ENCODE assay signal across 21 cellular contexts in genomic region chr20:46139243-46139889, GRCh38. TPM values are rescaled to one million over a fixed set of nuclear protein-coding genes. Genes with fewer than 3 reads are reported as not detected.
DNase-seq lines count a peak whose midpoint lies in the region; TF ChIP-seq lines count a peak whose summit lies in the region.
"Had no signal": no experiment of that assay in that cellular context is flagged by ENCODE, and none has a peak within 500 bp of the region (broad histone marks: within the 10 kb centered on the region; RNA-seq: fewer than 3 reads in every experiment).

No MANE protein-coding gene starts in this region.

- no peak overlapping the region for H3K56ac ChIP-seq in mesendoderm (ENCODE audit: low read length)

- CTCF ChIA-PET in HEK293 (lab: Yijun Ruan, JAX): interaction anchor here (0.6 to 0.7 kb wide), 2 partner anchors 23 to 160 kb away, joined by 3 to 6 read pairs; no protein-coding TSS in a partner anchor

- no peak overlapping the region for H4K8ac ChIP-seq in mesendoderm (ENCODE audit: low read depth, low read length)

- no peaks in the 10 kb centered on the region for H3K4me1 ChIP-seq in HEK293 (ENCODE audit: control insufficient read depth, insufficient read depth, low read length)
- peaks cover 0 to 5% of the 10 kb centered on the region in 2 donors for H3K4me1 ChIP-seq in adrenal gland (replicated peaks in 1 of 2)
- peaks cover 2% of the 10 kb centered on the region for H3K4me1 ChIP-seq in mesendoderm (ENCODE audit: control insufficient read depth, low read depth, low read length)
- H3K4me1 ChIP-seq in osteoblast (ENCODE audit: insufficient read depth, low read length): no peaks in the 10 kb centered on the region
- H3K4me1 ChIP-seq: esophagus muscularis mucosa, pancreas had no signal

- H3K9me3 ChIP-seq in HEK293 (ENCODE audit: control insufficient read depth, insufficient read depth, low read depth, low read length) (no peaks in the 10 kb centered on the region), adrenal gland (replicated peaks in 1 of 3) (no peaks in the 10 kb centered on the region), osteoblast (ENCODE audit: low read depth, low read length) (no peaks in the 10 kb centered on the region)
- H3K9me3 ChIP-seq: esophagus muscularis mucosa, pancreas had no signal

- H3K23ac ChIP-seq in mesendoderm (ENCODE audit: low read length): peak overlapping the region; percentile 72

- H3K4me3 Mint-ChIP-seq in activated CD4-positive, alpha-beta T cell treated with anti-CD3 and anti-CD28 coated beads, Interleukin-2, amount 10 ng/mL, durations not matched to agents 24 days and 14 days: no peak overlapping the region
- H3K4me3 Mint-ChIP-seq: activated CD8-positive, alpha-beta memory T cell treated with anti-CD3 and anti-CD28 coated beads, Interleukin-2, amount 10 ng/mL, durations not matched to agents 7 days and 5 days; activated T-helper 17 cell treated with anti-CD3 and anti-CD28 coated beads, Interleukin-2, amount 50 U/mL, for 72 hours; CD8-positive, alpha-beta memory T cell; IgD-negative memory B cell; T-helper 2 cell treated with Interferon-gamma antibody and Interleukin-4, amounts not matched to agents 5 μg/mL and 100 μg/mL, for 36 hours had no signal

- no peak for TF ChIP-seq POLR2A in adrenal gland (IDR thresholded peaks at IDR 0.05)

- no peak overlapping the region for H2BK120ac ChIP-seq in mesendoderm (ENCODE audit: low read depth, low read length)

- no peak overlapping the region for H2BK5ac ChIP-seq in mesendoderm (ENCODE audit: low read length)

- POLR2A ChIA-PET in HEK293 (lab: Yijun Ruan, JAX): no interaction called here

- no peak overlapping the region for H4K5ac ChIP-seq in mesendoderm (ENCODE audit: low read length)

- H3K9ac ChIP-seq in mesendoderm (ENCODE audit: low read length): no peak overlapping the region

- H3K4me3 ChIP-seq in HEK293 (ENCODE audit: low read depth, low read length): no peak overlapping the region
- no peak overlapping the region for H3K4me3 ChIP-seq in adrenal gland
- no peak overlapping the region for H3K4me3 ChIP-seq in mesendoderm (ENCODE audit: low read length)
- H3K4me3 ChIP-seq in osteoblast (ENCODE audit: insufficient read depth, low read length): no peak overlapping the region
- H3K4me3 ChIP-seq: esophagus muscularis mucosa, pancreas had no signal

- intact Hi-C loops in adrenal gland (cut with DNase I): no loop called here
- intact Hi-C loops in activated CD4-positive, alpha-beta T cell treated with anti-CD3 and anti-CD28 coated beads, Interleukin-2, amount 10 ng/mL, durations not matched to agents 24 days and 14 days (cut with micrococcal nuclease): no loop called here

- H3K9me3 Mint-ChIP-seq in activated CD4-positive, alpha-beta T cell treated with anti-CD3 and anti-CD28 coated beads, Interleukin-2, amount 10 ng/mL, durations not matched to agents 24 days and 14 days: no peaks in the 10 kb centered on the region
- H3K9me3 Mint-ChIP-seq: activated T-helper 17 cell treated with anti-CD3 and anti-CD28 coated beads, Interleukin-2, amount 50 U/mL, for 72 hours; CD8-positive, alpha-beta memory T cell; IgD-negative memory B cell; T-helper 2 cell treated with Interferon-gamma antibody and Interleukin-4, amounts not matched to agents 5 μg/mL and 100 μg/mL, for 36 hours had no signal

- H3K27ac ChIP-seq in HEK293 (ENCODE audit: extremely low read depth, low read depth, low read length): no peak overlapping the region
- H3K27ac ChIP-seq in adrenal gland: no peak overlapping the region
- no peak overlapping the region for H3K27ac ChIP-seq in mesendoderm (ENCODE audit: low read depth, low read length)
- H3K27ac ChIP-seq in osteoblast (ENCODE audit: low read depth, low read length): no peak overlapping the region
- H3K27ac ChIP-seq: esophagus muscularis mucosa, pancreas had no signal

- H3K79me2 ChIP-seq in mesendoderm (ENCODE audit: control insufficient read depth, insufficient read depth, low read length): no peaks in the 10 kb centered on the region
- H3K79me2 ChIP-seq in osteoblast (ENCODE audit: insufficient read depth, low read length): no peaks in the 10 kb centered on the region

- H3K18ac ChIP-seq in mesendoderm (ENCODE audit: low read length): no peak overlapping the region

- H3K36me3 ChIP-seq in HEK293 (ENCODE audit: control insufficient read depth in 2 of 2, insufficient read depth in 1 of 2, low read length in 2 of 2) (no peaks in the 10 kb centered on the region), adrenal gland (replicated peaks in 1 of 2) (no peaks in the 10 kb centered on the region), mesendoderm (ENCODE audit: control insufficient read depth, insufficient read depth, low read length) (no peaks in the 10 kb centered on the region), osteoblast (ENCODE audit: insufficient read depth, low read length) (no peaks in the 10 kb centered on the region)
- H3K36me3 ChIP-seq: esophagus muscularis mucosa, pancreas had no signal

- no peaks in the 10 kb centered on the region for H4K20me1 ChIP-seq in osteoblast (ENCODE audit: insufficient read depth, low read length)

- no peak overlapping the region for H3K4me2 ChIP-seq in mesendoderm (ENCODE audit: low read length)
- H3K4me2 ChIP-seq in osteoblast (ENCODE audit: insufficient read depth, low read length): no peak overlapping the region

- no peaks in the 10 kb centered on the region for H3K79me1 ChIP-seq in mesendoderm (ENCODE audit: low read length)

- H3K27ac Mint-ChIP-seq in activated CD4-positive, alpha-beta T cell treated with anti-CD3 and anti-CD28 coated beads, Interleukin-2, amount 10 ng/mL, durations not matched to agents 24 days and 14 days: no peak overlapping the region
- H3K27ac Mint-ChIP-seq: activated CD8-positive, alpha-beta memory T cell treated with anti-CD3 and anti-CD28 coated beads, Interleukin-2, amount 10 ng/mL, durations not matched to agents 7 days and 5 days; activated T-helper 17 cell treated with anti-CD3 and anti-CD28 coated beads, Interleukin-2, amount 50 U/mL, for 72 hours; CD8-positive, alpha-beta memory T cell; T-helper 2 cell treated with Interferon-gamma antibody and Interleukin-4, amounts not matched to agents 5 μg/mL and 100 μg/mL, for 36 hours had no signal

- DNase-seq in COR-L47 (lab: John Stamatoyannopoulos, UW): peak; percentile 71
- peak in 5 of 7 donors; percentile 37 to 61 (median 38) for DNase-seq in adrenal gland
- DNase-seq in mesendoderm: peak; percentile 41
- DNase-seq in NCI-H510A treated with DMSO at 0.1 percent for 48 hours (lab: John Stamatoyannopoulos, UW): no peak
- DNase-seq in osteoblast (ENCODE audit: insufficient read length, low spot score, missing footprints): no peak
- no peak for DNase-seq in T-helper 2 cell
- DNase-seq in activated CD4-positive, alpha-beta T cell treated with anti-CD3 and anti-CD28 coated beads, Interleukin-2, amount 10 ng/mL, durations not matched to agents 24 days and 14 days: no peak
- DNase-seq: activated CD4-positive, CD25-positive, alpha-beta regulatory T cell treated with anti-CD3 and anti-CD28 coated beads, Interleukin-2, amount 50 U/mL, for 72 hours; activated CD8-positive, alpha-beta memory T cell treated with anti-CD3 and anti-CD28 coated beads, Interleukin-2, amount 10 ng/mL, durations not matched to agents 7 days and 5 days; CD8-positive, alpha-beta memory T cell; MM.1S; SHP77 treated with DMSO at 0.1 percent for 48 hours; stimulated activated CD4-positive, alpha-beta T cell treated with anti-CD3 and anti-CD28 coated beads, Interleukin-2, amount 100 ng/mL, for 24 hours; stimulated activated naive CD8-positive, alpha-beta T cell treated with anti-CD3 and anti-CD28 coated beads, Interleukin-15, Interleukin-2, amounts not matched to agents 100 U/mL and 50 U/mL, for 24 hours; trophoblast cell had no signal

- H3K4me1 Mint-ChIP-seq in activated CD4-positive, alpha-beta T cell treated with anti-CD3 and anti-CD28 coated beads, Interleukin-2, amount 10 ng/mL, durations not matched to agents 24 days and 14 days: no peaks in the 10 kb centered on the region
- H3K4me1 Mint-ChIP-seq: activated CD8-positive, alpha-beta memory T cell treated with anti-CD3 and anti-CD28 coated beads, Interleukin-2, amount 10 ng/mL, durations not matched to agents 7 days and 5 days; activated T-helper 17 cell treated with anti-CD3 and anti-CD28 coated beads, Interleukin-2, amount 50 U/mL, for 72 hours; CD8-positive, alpha-beta memory T cell had no signal

- H3K4ac ChIP-seq in mesendoderm (ENCODE audit: low read depth, low read length): no peak overlapping the region

- H3K36me3 Mint-ChIP-seq in activated CD4-positive, alpha-beta T cell treated with anti-CD3 and anti-CD28 coated beads, Interleukin-2, amount 10 ng/mL, durations not matched to agents 24 days and 14 days (ENCODE audit: low read depth): no peaks in the 10 kb centered on the region
- H3K36me3 Mint-ChIP-seq: activated CD8-positive, alpha-beta memory T cell treated with anti-CD3 and anti-CD28 coated beads, Interleukin-2, amount 10 ng/mL, durations not matched to agents 7 days and 5 days; CD8-positive, alpha-beta memory T cell; IgD-negative memory B cell had no signal

- no peak overlapping the region for H2AK5ac ChIP-seq in mesendoderm (ENCODE audit: low read length)

- H3K27me3 ChIP-seq in adrenal gland (no peaks in the 10 kb centered on the region), mesendoderm (ENCODE audit: insufficient read depth, low read length, poor library complexity) (no peaks in the 10 kb centered on the region), osteoblast (ENCODE audit: insufficient read depth, low read length) (peaks cover 38% of the 10 kb centered on the region)
- H3K27me3 ChIP-seq: pancreas had no signal

- no peak overlapping the region for H2AFZ ChIP-seq in osteoblast (ENCODE audit: low read length)

- WGBS in adrenal gland, 4 donors: 23 to 56% (median 30%) methylated on average over 7 to 8 of the region's 8 CpGs
- no CpG with 5 or more reads among the region's 8 CpGs for WGBS in mesendoderm (ENCODE audit: extremely low coverage, insufficient coverage, low lambda C conversion rate)

- no peak overlapping the region for H2BK15ac ChIP-seq in mesendoderm (replicated peaks; ENCODE audit: low read depth)

- no peak for TF ChIP-seq CTCF in HEK293 (tag by site-specific recombination; IDR thresholded peaks at IDR 0.05)
- TF ChIP-seq CTCF in adrenal gland (IDR thresholded peaks at IDR 0.05): no peak
- TF ChIP-seq CTCF in osteoblast (IDR thresholded peaks at IDR 0.05; ENCODE audit: extremely low read depth, low read depth, low read length): no peak

- peaks cover 31% of the 10 kb centered on the region for H3K27me3 Mint-ChIP-seq in activated CD4-positive, alpha-beta T cell treated with anti-CD3 and anti-CD28 coated beads, Interleukin-2, amount 10 ng/mL, durations not matched to agents 24 days and 14 days

RNA-seq across cellular contexts. Expression of gene CD40, which starts 21.3 kb away (rescaled TPM):
- total RNA-seq in adrenal gland: 10 to 100 TPM in 3 of 8 donors, 1 to 10 TPM in 5; 4.5 to 13.5 (median 9.4) TPM
- 10 to 100 TPM in 2 of 3 donors, 1 to 10 TPM in 1; 6.8 to 20.5 (median 13.1) TPM for polyA plus RNA-seq in adrenal gland
- 8.0 TPM for polyA plus RNA-seq in mesendoderm (2013, experiment 1 of 2)
- polyA plus RNA-seq in mesendoderm (2013, experiment 2 of 2): 7.9 TPM
- total RNA-seq in osteoblast: 2.5 and 3.5 TPM in 2 replicates
- 2.5 and 2.7 TPM in 2 replicates for total RNA-seq in activated CD4-positive, alpha-beta T cell treated with anti-CD3 and anti-CD28 coated beads, Interleukin-2, amount 10 ng/mL, durations not matched to agents 24 days and 14 days

RNA-seq across cellular contexts. Expression of gene NCOA5, which starts 49.6 kb away (rescaled TPM):
- 10 to 100 TPM; 17.8 to 44.8 (median 26.0) TPM for total RNA-seq in adrenal gland
- polyA plus RNA-seq in adrenal gland: 10 to 100 TPM; 18.7 to 24.8 (median 19.0) TPM
- 39.6 TPM for polyA plus RNA-seq in mesendoderm (2013, experiment 1 of 2)
- polyA plus RNA-seq in mesendoderm (2013, experiment 2 of 2): 39.5 TPM
- total RNA-seq in osteoblast: 12.4 and 14.5 TPM in 2 replicates
- 27.6 and 30.3 TPM in 2 replicates for total RNA-seq in activated CD4-positive, alpha-beta T cell treated with anti-CD3 and anti-CD28 coated beads, Interleukin-2, amount 10 ng/mL, durations not matched to agents 24 days and 14 days

Comparison
In these comparisons a context has a peak if more than half of its experiments do, and no peak if none do; other contexts are left out.
1. DNase-seq: peak in COR-L47 (single experiment), adrenal gland (5 of 7) and mesendoderm (single experiment); none in NCI-H510A treated with DMSO at 0.1 percent for 48 hours (single experiment), osteoblast (single experiment), T-helper 2 cell (0 of 5) and activated CD4-positive, alpha-beta T cell treated with anti-CD3 and anti-CD28 coated beads, Interleukin-2, amount 10 ng/mL, durations not matched to agents 24 days and 14 days (single experiment).